In the genomic region with DNA sequence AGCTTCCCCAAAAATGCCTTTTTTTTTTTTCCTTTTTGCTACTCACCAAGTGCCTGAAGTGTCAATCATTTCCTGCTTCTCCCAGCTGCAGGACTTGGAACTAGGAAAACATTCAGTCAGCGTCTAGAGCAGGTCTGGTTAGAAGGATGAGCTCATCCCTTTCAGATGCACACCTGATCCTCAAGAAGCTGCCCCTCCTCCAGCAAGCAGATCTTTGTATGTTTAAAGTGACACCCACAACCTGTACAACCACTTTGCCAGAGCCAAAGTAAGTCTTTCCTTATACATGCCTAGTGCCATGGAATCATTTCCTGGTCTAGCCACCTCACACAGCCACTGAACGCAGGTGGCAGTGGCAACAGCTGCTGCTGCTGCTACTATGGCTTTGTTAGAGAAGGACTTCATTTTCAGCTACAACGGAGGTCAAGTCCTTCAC, we compare ENCODE assay signal across 10 cellular contexts. TPM values are rescaled to one million over a fixed set of nuclear protein-coding genes. Genes with fewer than 3 reads are reported as not detected.
DNase-seq lines count a peak whose midpoint lies in the region; ATAC-seq and TF ChIP-seq lines count a peak whose summit lies in the region.
"Had no signal": no experiment of that assay in that cellular context is flagged by ENCODE, and none has a peak within 500 bp of the region (broad histone marks: within the 10 kb centered on the region; RNA-seq: fewer than 3 reads in every experiment).

No MANE protein-coding gene starts in this region.

- in situ Hi-C loops in Panc1 (cut with HindIII; ENCODE audit: low pct_unique_long_range_greater_than_20kb, low sequenced_read_pairs), result no loop called here

- H3K4me3 Mint-ChIP-seq in T-cell, result no peak overlapping the region
- H3K4me3 Mint-ChIP-seq: activated CD4-positive, alpha-beta memory T cell treated with anti-CD3 and anti-CD28 coated beads for 36 hours had no signal

- no peaks in the 10 kb centered on the region for H3K27me3 ChIP-seq in Panc1 (ENCODE audit: control insufficient read depth, insufficient read depth, low read length)
- H3K27me3 ChIP-seq in stomach, result no peaks in the 10 kb centered on the region

- TF ChIP-seq CTCF in Panc1 (IDR thresholded peaks at IDR 0.05) (no peak), stomach (IDR thresholded peaks at IDR 0.05) (no peak)

- H3K27ac Mint-ChIP-seq in T-cell, result no peak overlapping the region
- H3K27ac Mint-ChIP-seq: activated CD4-positive, alpha-beta memory T cell treated with anti-CD3 and anti-CD28 coated beads for 36 hours had no signal

- no peaks in the 10 kb centered on the region for H3K4me1 Mint-ChIP-seq in T-cell

- peaks cover 7% of the 10 kb centered on the region for H3K36me3 Mint-ChIP-seq in T-cell
- H3K36me3 Mint-ChIP-seq: activated CD4-positive, alpha-beta memory T cell treated with anti-CD3 and anti-CD28 coated beads for 36 hours had no signal

- POLR2A ChIA-PET in Panc1 (lab: Charles Lee), result interaction anchor here (0.6 to 1.4 kb wide), 2 partner anchors 10 to 94 kb away, joined by 5 to 10 read pairs; partner anchors contain the start of gene USP54
- POLR2A ChIA-PET in T-cell (lab: Charles Lee), result interaction anchor here (0.7 to 1.0 kb wide), 2 partner anchors 11 to 20 kb away, joined by 3 to 6 read pairs; partner anchors contain the start of gene USP54 (in 1 of the 2)

- H3K27me3 Mint-ChIP-seq in T-cell, result no peaks in the 10 kb centered on the region
- H3K27me3 Mint-ChIP-seq: activated CD4-positive, alpha-beta memory T cell treated with anti-CD3 and anti-CD28 coated beads for 36 hours had no signal

- BruUV-seq in Panc1 (replicated peaks; lab: Mats Ljungman, UMichigan), result no TSS peak

- CTCF ChIA-PET in Panc1 (lab: Charles Lee), result no interaction called here
- CTCF ChIA-PET in T-cell (lab: Charles Lee), result interaction anchor here in 1 of 2 donors (0.8 kb wide), 1 partner anchor 40 kb away, joined by 3 read pairs; the partner anchor contains the start of gene MYOZ1

- H3K9me3 Mint-ChIP-seq in T-cell, result no peaks in the 10 kb centered on the region
- H3K9me3 Mint-ChIP-seq: activated CD4-positive, alpha-beta memory T cell treated with anti-CD3 and anti-CD28 coated beads for 36 hours had no signal

- H3K27ac ChIP-seq in Panc1 (ENCODE audit: low read length) (peak overlapping the region; percentile 12; the same call in 1 of the 2 replicates), stomach (peak overlapping the region; percentile 34 to 77 (median 74))

- ATAC-seq in Panc1 (peak; percentile 68), T-cell (replicated peaks in 1 of 4) (no peak), GM18520 (IDR thresholded peaks at IDR 0.05; ENCODE audit: unreplicated experiment) (no peak), GM21526 (IDR thresholded peaks at IDR 0.05; ENCODE audit: low FRiP score, unreplicated experiment) (no peak)

- intact Hi-C loops in Panc1 (cut with micrococcal nuclease; ENCODE audit: unreplicated experiment) (no loop called here), stomach (cut with DNase I; ENCODE audit: low total_unique reads) (no loop called here)

- H3K9me3 ChIP-seq in Panc1 (ENCODE audit: control insufficient read depth, insufficient read depth, low read depth, low read length) (no peaks in the 10 kb centered on the region), stomach (no peaks in the 10 kb centered on the region)

- H3K36me3 ChIP-seq in Panc1 (ENCODE audit: control insufficient read depth, insufficient read depth, low read length) (no peaks in the 10 kb centered on the region), stomach (no peaks in the 10 kb centered on the region)

- no peak for TF ChIP-seq EP300 in stomach (IDR thresholded peaks at IDR 0.05)

- H3K4me1 ChIP-seq in Panc1 (ENCODE audit: control insufficient read depth, insufficient read depth, low read length) (peaks cover 8% of the 10 kb centered on the region; the same call in 1 of the 2 replicates), stomach (peaks cover 0 to 15% (median 2%) of the 10 kb centered on the region in 4 donors)

- DNase-seq in HK-2 (ENCODE audit: unreplicated experiment), result peak; percentile 54
- no peak for DNase-seq in Panc1 (ENCODE audit: low read depth, low spot score)
- peak; percentile 51 for DNase-seq in iris pigment epithelial cell (ENCODE audit: low read depth)
- peak; percentile 68 for DNase-seq in stomach
- no peak for DNase-seq in T-cell
- no peak for DNase-seq in globus pallidus (ENCODE audit: low spot score)
- DNase-seq: activated CD4-positive, alpha-beta memory T cell treated with anti-CD3 and anti-CD28 coated beads for 36 hours had no signal

- WGBS in stomach, 5 donors, result 29 to 51% (median 36%) methylated on average over 3 of the region's 3 CpGs

- H3K4me3 ChIP-seq in Panc1 (ENCODE audit: low read depth in 2 of 2, low read length in 2 of 2), result no peak overlapping the region
- no peak overlapping the region for H3K4me3 ChIP-seq in stomach

- TF ChIP-seq POLR2A in stomach (IDR thresholded peaks at IDR 0.05), result no peak

RNA-seq across cellular contexts. Expression of gene USP54, which starts 10.4 kb away (rescaled TPM):
- total RNA-seq in Panc1 (2021; ENCODE audit: unreplicated experiment) (32.8 TPM), stomach (100 to 1,000 TPM in 4 of 5 donors, 10 to 100 TPM in 1; 33.0 to 369 (median 112) TPM), T-cell (1 to 10 TPM; 4.2 to 6.6 (median 5.5) TPM)
- 15.0 TPM for polyA plus RNA-seq in Panc1 (2012; ENCODE audit: insufficient read length)
- 10 to 100 TPM in 2 of 3 donors, 1 to 10 TPM in 1; 7.3 to 17.3 (median 11.1) TPM for polyA plus RNA-seq in stomach

RNA-seq across cellular contexts. Expression of gene MYOZ1, which starts 39.8 kb away (rescaled TPM):
- not detected for total RNA-seq in Panc1 (2021; ENCODE audit: unreplicated experiment)
- not detected for polyA plus RNA-seq in Panc1 (2012; ENCODE audit: insufficient read length)
- total RNA-seq in stomach, result 1 to 10 TPM in 1 of 5 donors, not detected in 4; 1.3 TPM
- 1 to 10 TPM in 1 of 3 donors, under 1 TPM in 2; 0.18 to 1.2 (median 0.19) TPM for polyA plus RNA-seq in stomach
- not detected for total RNA-seq in T-cell
- total RNA-seq: activated CD4-positive, alpha-beta memory T cell treated with anti-CD3 and anti-CD28 coated beads for 36 hours had no signal

RNA-seq across cellular contexts. Expression of gene SYNPO2L, which starts 54.3 kb away (rescaled TPM):
- total RNA-seq in Panc1 (2021; ENCODE audit: unreplicated experiment) (not detected), stomach (not detected), T-cell (not detected)
- polyA plus RNA-seq in Panc1 (2012; ENCODE audit: insufficient read length), result 0.07 TPM
- polyA plus RNA-seq in stomach, result under 1 TPM in 2 of 3 donors, not detected in 1; 0.03 to 0.12 TPM
- total RNA-seq: activated CD4-positive, alpha-beta memory T cell treated with anti-CD3 and anti-CD28 coated beads for 36 hours; cerebellum had no signal

Comparison
In these comparisons a context has a peak if more than half of its experiments do, and no peak if none do; other contexts are left out.
1. DNase-seq: peak in HK-2 (single experiment), iris pigment epithelial cell (single experiment) and stomach (single experiment); none in Panc1 (single experiment), T-cell (0 of 34) and globus pallidus (single experiment).